ENCODE assay signal across 10 cellular contexts in genomic region chr10:69845574-69846251, GRCh38. TPM values are rescaled to one million over a fixed set of nuclear protein-coding genes. Genes with fewer than 3 reads are reported as not detected.
A peak's percentile ranks its signal among the peaks of the same experiment; 100 is the strongest.
DNase-seq lines count a peak whose midpoint lies in the region; ATAC-seq and TF ChIP-seq lines count a peak whose summit lies in the region.
"Had no signal": no experiment of that assay in that cellular context is flagged by ENCODE, and none has a peak within 500 bp of the region (broad histone marks: within the 10 kb centered on the region; RNA-seq: fewer than 3 reads in every experiment).

No MANE protein-coding gene starts in this region.

- H3K4me1 Mint-ChIP-seq in brain, result peaks cover 80% of the 10 kb centered on the region

- ATAC-seq in left colon (peak; percentile 92), GM21619 (IDR thresholded peaks at IDR 0.05; ENCODE audit: unreplicated experiment) (no peak)

- H3K4me3 Mint-ChIP-seq in brain, result peak overlapping the region in 3 of 5 experiments; percentile 1 to 24 (median 20)

- peaks cover 0 to 9% (median 0%) of the 10 kb centered on the region in 5 experiments for H3K9me3 Mint-ChIP-seq in brain

- TF ChIP-seq CTCF in brain (conservative IDR thresholded peaks at IDR 0.05), result no peak

- intact Hi-C loops in left colon (cut with DNase I, micrococcal nuclease), result no loop called here

- DNase-seq in NCI-H2196 (lab: John Stamatoyannopoulos, UW; ENCODE audit: unreplicated experiment) (peak; percentile 35), NCI-H2196 treated with DMSO at 0.1 percent for 48 hours (lab: John Stamatoyannopoulos, UW; ENCODE audit: unreplicated experiment) (no peak), left colon (peak; percentile 76 to 85), ureter (ENCODE audit: low spot score) (peak; percentile 70), 8988T (no peak), NCI-H2029 (lab: John Stamatoyannopoulos, UW) (no peak)
- DNase-seq: esophagus squamous epithelium, NCI-H1048 had no signal

- no peaks in the 10 kb centered on the region for H3K36me3 Mint-ChIP-seq in brain

- peak overlapping the region in 4 of 5 experiments; percentile 53 to 82 (median 66) for H3K27ac Mint-ChIP-seq in brain

- H3K27me3 Mint-ChIP-seq in brain, result peaks cover 4% of the 10 kb centered on the region

RNA-seq across cellular contexts. Expression of gene COL13A1, which starts 44.0 kb away (rescaled TPM):
- 0.46 TPM for polyA plus RNA-seq in brain (ENCODE audit: insufficient read depth, low read depth, low replicate concordance)
- total RNA-seq in left colon, result 1 to 10 TPM in 1 of 2 donors, under 1 TPM in 1; 0.70 to 1.4 TPM
- 4.9 TPM for total RNA-seq in ureter

Comparison
In these comparisons a context has a peak if more than half of its experiments do, and no peak if none do; other contexts are left out.
1. DNase-seq: peak in NCI-H2196 (single experiment), left colon (2 of 2) and ureter (single experiment); none in NCI-H2196 treated with DMSO at 0.1 percent for 48 hours (single experiment), 8988T (single experiment) and NCI-H2029 (single experiment).